In genomic region chr7:24432677-24433076, GRCh38 we compare ENCODE assay signal across 30 cellular contexts.
"Had no signal": no experiment of that assay in that cellular context is flagged by ENCODE, and none has a peak within 500 bp of the region (broad histone marks: within the 10 kb centered on the region; RNA-seq: fewer than 3 reads in every experiment).

No MANE protein-coding gene starts in this region.

- H3K27ac ChIP-seq: adrenal gland, body of pancreas, esophagus muscularis mucosa, foreskin keratinocyte, gastrocnemius medialis, WERI-Rb-1 had no signal

- H3K36me3 Mint-ChIP-seq: activated naive CD4-positive, alpha-beta T cell treated with anti-CD3 and anti-CD28 coated beads, Interleukin-2, amount 50 U/mL, for 24 hours; activated naive CD8-positive, alpha-beta T cell treated with anti-CD3 and anti-CD28 coated beads for 36 hours had no signal

- ATAC-seq: activated CD4-positive, CD25-positive, alpha-beta regulatory T cell treated with anti-CD3 and anti-CD28 coated beads, Interleukin-2, amount 50 U/mL, for 24 hours; activated CD8-positive, alpha-beta T cell treated with anti-CD3 and anti-CD28 coated beads for 36 hours; activated naive CD8-positive, alpha-beta T cell treated with anti-CD3 and anti-CD28 coated beads, Interleukin-2, amount 50 U/mL, for 24 hours; activated T-cell treated with anti-CD3 and anti-CD28 coated beads, Interleukin-2, amount 50 U/mL, for 4 hours; activated T-helper 17 cell treated with anti-CD3 and anti-CD28 coated beads, Interleukin-2, amount 50 U/mL, for 72 hours; body of pancreas; effector memory CD8-positive, alpha-beta T cell; foreskin keratinocyte; gastrocnemius medialis had no signal

- H3K27me3 Mint-ChIP-seq: activated B cell treated with CpG ODN at 0.5 μM for 24 hours; activated naive CD8-positive, alpha-beta T cell treated with anti-CD3 and anti-CD28 coated beads, Interleukin-2, amount 50 U/mL, for 24 hours; activated T-helper 17 cell treated with anti-CD3 and anti-CD28 coated beads, Interleukin-2, amount 50 U/mL, for 72 hours had no signal

- H3K4me1 ChIP-seq: adrenal gland, body of pancreas, esophagus muscularis mucosa, foreskin keratinocyte, gastrocnemius medialis had no signal

- H3K27me3 ChIP-seq: adrenal gland, body of pancreas, esophagus muscularis mucosa, gastrocnemius medialis had no signal

- H3K27ac Mint-ChIP-seq: activated B cell treated with CpG ODN at 0.5 μM for 24 hours; activated CD8-positive, alpha-beta T cell treated with anti-CD3 and anti-CD28 coated beads for 36 hours; activated naive CD4-positive, alpha-beta T cell treated with anti-CD3 and anti-CD28 coated beads for 36 hours; activated naive CD4-positive, alpha-beta T cell treated with anti-CD3 and anti-CD28 coated beads, Interleukin-2, amount 50 U/mL, for 24 hours; activated naive CD8-positive, alpha-beta T cell treated with anti-CD3 and anti-CD28 coated beads for 36 hours; activated naive CD8-positive, alpha-beta T cell treated with anti-CD3 and anti-CD28 coated beads, Interleukin-2, amount 50 U/mL, for 24 hours; activated T-helper 17 cell treated with anti-CD3 and anti-CD28 coated beads, Interleukin-2, amount 50 U/mL, for 72 hours; effector memory CD8-positive, alpha-beta T cell had no signal

- FAIRE-seq: colon had no signal

- H3K9me3 ChIP-seq: adrenal gland, body of pancreas, gastrocnemius medialis had no signal

- H3K36me3 ChIP-seq: adrenal gland, esophagus muscularis mucosa, gastrocnemius medialis, WERI-Rb-1 had no signal

- DNase-seq: activated B cell treated with CpG ODN at 0.5 μM for 24 hours; activated CD4-positive, alpha-beta T cell treated with anti-CD3 and anti-CD28 coated beads for 48 hours; activated CD4-positive, alpha-beta T cell treated with anti-CD3 and anti-CD28 coated beads, Interleukin-2, amount 50 U/mL, for 1 hour; activated CD4-positive, alpha-beta T cell treated with anti-CD3 and anti-CD28 coated beads, Interleukin-2, amount 50 U/mL, for 48 hours; activated CD8-positive, alpha-beta memory T cell treated with anti-CD3 and anti-CD28 coated beads for 24 hours; activated CD8-positive, alpha-beta T cell treated with anti-CD3 and anti-CD28 coated beads for 36 hours; activated effector memory CD4-positive, alpha-beta T cell treated with Interleukin-2 at 50 U/mL for 16 hours; activated naive CD4-positive, alpha-beta T cell treated with anti-CD3 and anti-CD28 coated beads for 36 hours; activated naive CD8-positive, alpha-beta T cell treated with anti-CD3 and anti-CD28 coated beads for 36 hours; activated naive CD8-positive, alpha-beta T cell treated with anti-CD3 and anti-CD28 coated beads, Interleukin-2, amount 50 U/mL, for 24 hours; activated T-cell treated with anti-CD3 and anti-CD28 coated beads, Interleukin-2, amount 50 U/mL, for 4 hours; adrenal gland; amygdala; aorta; body of pancreas; caudate nucleus; cortex of kidney; dermis blood vessel endothelial cell; effector CD4-positive, alpha-beta T cell; effector memory CD8-positive, alpha-beta T cell; erythroblast; foreskin keratinocyte; gastrocnemius medialis; T-helper 2 cell; WERI-Rb-1 had no signal

- H3K4me3 ChIP-seq: adrenal gland, body of pancreas, esophagus muscularis mucosa, gastrocnemius medialis had no signal

- H3K4me3 Mint-ChIP-seq: activated B cell treated with CpG ODN at 0.5 μM for 24 hours; activated CD8-positive, alpha-beta T cell treated with anti-CD3 and anti-CD28 coated beads for 36 hours; activated naive CD4-positive, alpha-beta T cell treated with anti-CD3 and anti-CD28 coated beads for 36 hours; activated naive CD4-positive, alpha-beta T cell treated with anti-CD3 and anti-CD28 coated beads, Interleukin-2, amount 50 U/mL, for 24 hours; activated naive CD8-positive, alpha-beta T cell treated with anti-CD3 and anti-CD28 coated beads for 36 hours; activated naive CD8-positive, alpha-beta T cell treated with anti-CD3 and anti-CD28 coated beads, Interleukin-2, amount 50 U/mL, for 24 hours; activated T-cell treated with anti-CD3 and anti-CD28 coated beads, Interleukin-2, amount 50 U/mL, for 4 hours; activated T-helper 17 cell treated with anti-CD3 and anti-CD28 coated beads, Interleukin-2, amount 50 U/mL, for 72 hours; effector memory CD8-positive, alpha-beta T cell had no signal

- H3K4me1 Mint-ChIP-seq: activated naive CD4-positive, alpha-beta T cell treated with anti-CD3 and anti-CD28 coated beads, Interleukin-2, amount 50 U/mL, for 24 hours; activated naive CD8-positive, alpha-beta T cell treated with anti-CD3 and anti-CD28 coated beads, Interleukin-2, amount 50 U/mL, for 24 hours; activated T-helper 17 cell treated with anti-CD3 and anti-CD28 coated beads, Interleukin-2, amount 50 U/mL, for 72 hours had no signal

- H3K9me3 Mint-ChIP-seq: activated B cell treated with CpG ODN at 0.5 μM for 24 hours; activated CD8-positive, alpha-beta T cell treated with anti-CD3 and anti-CD28 coated beads for 36 hours; activated naive CD4-positive, alpha-beta T cell treated with anti-CD3 and anti-CD28 coated beads for 36 hours; activated naive CD4-positive, alpha-beta T cell treated with anti-CD3 and anti-CD28 coated beads, Interleukin-2, amount 50 U/mL, for 24 hours; activated naive CD8-positive, alpha-beta T cell treated with anti-CD3 and anti-CD28 coated beads, Interleukin-2, amount 50 U/mL, for 24 hours; activated T-cell treated with anti-CD3 and anti-CD28 coated beads, Interleukin-2, amount 50 U/mL, for 4 hours; activated T-helper 17 cell treated with anti-CD3 and anti-CD28 coated beads, Interleukin-2, amount 50 U/mL, for 72 hours; effector memory CD8-positive, alpha-beta T cell had no signal
